ENCODE assay signal across 8 cellular contexts in genomic region chr7:142669074-142669654, GRCh38.
DNase-seq lines count a peak whose midpoint lies in the region; ATAC-seq and TF ChIP-seq lines count a peak whose summit lies in the region.

No MANE protein-coding gene starts in this region.

- no peak overlapping the region for H3K4me3 Mint-ChIP-seq in nephron progenitor cell

- H3K4me3 ChIP-seq in astrocyte of the cerebellum (ENCODE audit: low read depth, low read length), result no peak overlapping the region

- H3K4me1 Mint-ChIP-seq in nephron progenitor cell, result no peaks in the 10 kb centered on the region

- no peak overlapping the region for H3K27ac Mint-ChIP-seq in nephron progenitor cell

- ATAC-seq in GM21528 (IDR thresholded peaks at IDR 0.05; ENCODE audit: low FRiP score, unreplicated experiment), result no peak

- no peaks in the 10 kb centered on the region for H3K36me3 Mint-ChIP-seq in nephron progenitor cell (ENCODE audit: low read depth)

- TF ChIP-seq CTCF in astrocyte of the cerebellum (IDR thresholded peaks at IDR 0.05; ENCODE audit: low read depth, low read length, missing control alignments) (peak; percentile 39), nephron progenitor cell (IDR thresholded peaks at IDR 0.05) (peak; percentile 32)

- H3K27me3 Mint-ChIP-seq in nephron progenitor cell (ENCODE audit: low read depth, poor library complexity), result no peaks in the 10 kb centered on the region

- DNase-seq in EL, result peak; percentile 13
- peak; percentile 68 for DNase-seq in KBM-7
- DNase-seq in astrocyte of the cerebellum (ENCODE audit: low read depth), result peak; percentile 9
- DNase-seq in nephron progenitor cell, result no peak
- DNase-seq in cerebellum (ENCODE audit: low spot score), result no peak
- no peak for DNase-seq in GDM1 (lab: John Stamatoyannopoulos, UW)
- no peak for DNase-seq in dedifferentiated amniotic fluid mesenchymal stem cell (ENCODE audit: extremely low spot score)

- H3K9me3 Mint-ChIP-seq in nephron progenitor cell, result peaks cover 3% of the 10 kb centered on the region

- in situ Hi-C loops in KBM-7 (cut with MboI; ENCODE audit: low pct_unique_long_range_greater_than_20kb, low sequenced_read_pairs), result no loop called here
- in situ Hi-C loops in astrocyte of the cerebellum (cut with HindIII; ENCODE audit: low sequenced_read_pairs), result no loop called here

Comparison
In these comparisons a context has a peak if more than half of its experiments do, and no peak if none do; other contexts are left out.
1. DNase-seq: peak in EL (single experiment), KBM-7 (single experiment) and astrocyte of the cerebellum (single experiment); none in nephron progenitor cell (single experiment), cerebellum (single experiment), GDM1 (single experiment) and dedifferentiated amniotic fluid mesenchymal stem cell (single experiment).